In genomic region chr3:124883191-124883747, GRCh38 we compare ENCODE assay signal across 1 cellular context.
TF ChIP-seq lines count a peak whose summit lies in the region.

No MANE protein-coding gene starts in this region.

TF ChIP-seq in GM23338, 12 proteins besides CTCF, POLR2A, EP300 and RAD21 (continued from another document):
- TF ChIP-seq, protein P1, sequence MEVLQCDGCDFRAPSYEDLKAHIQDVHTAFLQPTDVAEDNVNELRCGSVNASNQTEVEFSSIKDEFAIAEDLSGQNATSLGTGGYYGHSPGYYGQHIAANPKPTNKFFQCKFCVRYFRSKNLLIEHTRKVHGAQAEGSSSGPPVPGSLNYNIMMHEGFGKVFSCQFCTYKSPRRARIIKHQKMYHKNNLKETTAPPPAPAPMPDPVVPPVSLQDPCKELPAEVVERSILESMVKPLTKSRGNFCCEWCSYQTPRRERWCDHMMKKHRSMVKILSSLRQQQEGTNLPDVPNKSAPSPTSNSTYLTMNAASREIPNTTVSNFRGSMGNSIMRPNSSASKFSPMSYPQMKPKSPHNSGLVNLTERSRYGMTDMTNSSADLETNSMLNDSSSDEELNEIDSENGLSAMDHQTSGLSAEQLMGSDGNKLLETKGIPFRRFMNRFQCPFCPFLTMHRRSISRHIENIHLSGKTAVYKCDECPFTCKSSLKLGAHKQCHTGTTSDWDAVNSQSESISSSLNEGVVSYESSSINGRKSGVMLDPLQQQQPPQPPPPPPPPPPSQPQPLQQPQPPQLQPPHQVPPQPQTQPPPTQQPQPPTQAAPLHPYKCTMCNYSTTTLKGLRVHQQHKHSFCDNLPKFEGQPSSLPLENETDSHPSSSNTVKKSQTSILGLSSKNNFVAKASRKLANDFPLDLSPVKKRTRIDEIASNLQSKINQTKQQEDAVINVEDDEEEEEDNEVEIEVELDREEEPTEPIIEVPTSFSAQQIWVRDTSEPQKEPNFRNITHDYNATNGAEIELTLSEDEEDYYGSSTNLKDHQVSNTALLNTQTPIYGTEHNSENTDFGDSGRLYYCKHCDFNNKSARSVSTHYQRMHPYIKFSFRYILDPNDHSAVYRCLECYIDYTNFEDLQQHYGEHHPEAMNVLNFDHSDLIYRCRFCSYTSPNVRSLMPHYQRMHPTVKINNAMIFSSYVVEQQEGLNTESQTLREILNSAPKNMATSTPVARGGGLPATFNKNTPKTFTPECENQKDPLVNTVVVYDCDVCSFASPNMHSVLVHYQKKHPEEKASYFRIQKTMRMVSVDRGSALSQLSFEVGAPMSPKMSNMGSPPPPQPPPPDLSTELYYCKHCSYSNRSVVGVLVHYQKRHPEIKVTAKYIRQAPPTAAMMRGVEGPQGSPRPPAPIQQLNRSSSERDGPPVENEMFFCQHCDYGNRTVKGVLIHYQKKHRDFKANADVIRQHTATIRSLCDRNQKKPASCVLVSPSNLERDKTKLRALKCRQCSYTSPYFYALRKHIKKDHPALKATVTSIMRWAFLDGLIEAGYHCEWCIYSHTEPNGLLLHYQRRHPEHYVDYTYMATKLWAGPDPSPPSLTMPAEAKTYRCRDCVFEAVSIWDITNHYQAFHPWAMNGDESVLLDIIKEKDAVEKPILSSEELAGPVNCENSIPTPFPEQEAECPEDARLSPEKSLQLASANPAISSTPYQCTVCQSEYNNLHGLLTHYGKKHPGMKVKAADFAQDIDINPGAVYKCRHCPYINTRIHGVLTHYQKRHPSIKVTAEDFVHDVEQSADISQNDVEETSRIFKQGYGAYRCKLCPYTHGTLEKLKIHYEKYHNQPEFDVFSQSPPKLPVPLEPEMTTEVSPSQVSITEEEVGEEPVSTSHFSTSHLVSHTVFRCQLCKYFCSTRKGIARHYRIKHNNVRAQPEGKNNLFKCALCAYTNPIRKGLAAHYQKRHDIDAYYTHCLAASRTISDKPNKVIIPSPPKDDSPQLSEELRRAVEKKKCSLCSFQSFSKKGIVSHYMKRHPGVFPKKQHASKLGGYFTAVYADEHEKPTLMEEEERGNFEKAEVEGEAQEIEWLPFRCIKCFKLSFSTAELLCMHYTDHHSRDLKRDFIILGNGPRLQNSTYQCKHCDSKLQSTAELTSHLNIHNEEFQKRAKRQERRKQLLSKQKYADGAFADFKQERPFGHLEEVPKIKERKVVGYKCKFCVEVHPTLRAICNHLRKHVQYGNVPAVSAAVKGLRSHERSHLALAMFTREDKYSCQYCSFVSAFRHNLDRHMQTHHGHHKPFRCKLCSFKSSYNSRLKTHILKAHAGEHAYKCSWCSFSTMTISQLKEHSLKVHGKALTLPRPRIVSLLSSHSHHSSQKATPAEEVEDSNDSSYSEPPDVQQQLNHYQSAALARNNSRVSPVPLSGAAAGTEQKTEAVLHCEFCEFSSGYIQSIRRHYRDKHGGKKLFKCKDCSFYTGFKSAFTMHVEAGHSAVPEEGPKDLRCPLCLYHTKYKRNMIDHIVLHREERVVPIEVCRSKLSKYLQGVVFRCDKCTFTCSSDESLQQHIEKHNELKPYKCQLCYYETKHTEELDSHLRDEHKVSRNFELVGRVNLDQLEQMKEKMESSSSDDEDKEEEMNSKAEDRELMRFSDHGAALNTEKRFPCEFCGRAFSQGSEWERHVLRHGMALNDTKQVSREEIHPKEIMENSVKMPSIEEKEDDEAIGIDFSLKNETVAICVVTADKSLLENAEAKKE (CRISPR knock-in tag; IDR thresholded peaks at IDR 0.05), result no peak
- TF ChIP-seq, protein P2, sequence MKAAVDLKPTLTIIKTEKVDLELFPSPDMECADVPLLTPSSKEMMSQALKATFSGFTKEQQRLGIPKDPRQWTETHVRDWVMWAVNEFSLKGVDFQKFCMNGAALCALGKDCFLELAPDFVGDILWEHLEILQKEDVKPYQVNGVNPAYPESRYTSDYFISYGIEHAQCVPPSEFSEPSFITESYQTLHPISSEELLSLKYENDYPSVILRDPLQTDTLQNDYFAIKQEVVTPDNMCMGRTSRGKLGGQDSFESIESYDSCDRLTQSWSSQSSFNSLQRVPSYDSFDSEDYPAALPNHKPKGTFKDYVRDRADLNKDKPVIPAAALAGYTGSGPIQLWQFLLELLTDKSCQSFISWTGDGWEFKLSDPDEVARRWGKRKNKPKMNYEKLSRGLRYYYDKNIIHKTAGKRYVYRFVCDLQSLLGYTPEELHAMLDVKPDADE (IDR thresholded peaks at IDR 0.05), result no peak
- no peak for TF ChIP-seq JUNB (IDR thresholded peaks at IDR 0.05; ENCODE audit: unreplicated experiment)
TF ChIP-seq in GM23338: peak in this region for 0.
